Comparison of ENCODE assay signal across 8 cellular contexts in the genomic region with DNA sequence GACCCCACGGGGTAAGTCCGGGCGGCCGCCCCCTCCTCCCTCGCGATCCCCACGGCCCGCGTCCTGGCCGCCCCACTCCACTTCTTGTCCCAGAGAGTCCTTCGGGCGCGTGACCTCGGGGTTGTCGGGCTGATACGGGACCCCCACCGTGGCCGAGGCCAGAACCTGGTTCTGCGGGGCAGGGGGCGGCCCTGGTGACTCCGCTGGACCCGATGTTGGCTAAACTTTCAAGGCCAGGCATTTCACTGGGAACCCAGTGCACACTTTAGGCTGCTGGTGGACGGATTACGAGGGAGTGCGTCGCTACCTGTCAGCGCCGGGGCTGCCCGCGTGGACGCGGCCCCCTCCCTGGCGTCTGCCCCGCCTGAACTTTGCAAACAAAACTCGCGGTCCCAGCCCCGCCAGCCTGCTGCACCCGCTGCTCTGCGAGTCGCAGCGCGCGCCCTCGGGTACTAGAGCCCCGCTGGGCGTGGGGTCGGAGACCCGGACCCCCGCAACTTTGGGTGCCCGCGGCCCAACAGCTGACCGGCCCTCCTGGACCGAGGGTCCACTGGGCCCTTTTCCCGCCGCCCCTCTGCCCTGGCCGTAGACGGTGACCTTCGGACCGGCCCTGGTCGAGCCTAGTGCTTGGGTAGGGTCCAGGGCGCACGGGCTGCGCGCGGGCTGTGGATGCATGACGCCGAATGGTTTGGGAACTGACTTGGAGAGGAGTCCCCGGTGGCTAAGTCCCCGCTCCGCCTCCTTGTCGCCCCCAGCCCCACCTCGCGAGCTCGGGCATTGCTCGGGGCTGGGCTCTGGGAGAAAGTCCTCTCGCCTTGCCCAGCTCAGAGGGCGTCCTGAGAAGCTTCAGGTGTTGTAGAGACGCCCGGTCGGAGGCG. TPM values are rescaled to one million over a fixed set of nuclear protein-coding genes. Genes with fewer than 3 reads are reported as not detected.
A peak's percentile ranks its signal among the peaks of the same experiment; 100 is the strongest.
DNase-seq lines count a peak whose midpoint lies in the region; ATAC-seq and TF ChIP-seq lines count a peak whose summit lies in the region.

No MANE protein-coding gene starts in this region.

- DNase-seq in activated T-cell treated with anti-CD3 and anti-CD28 coated beads, Interleukin-2, amount 50 U/mL, for 72 hours: peak; percentile 40 to 48
- DNase-seq in glutamatergic neuron (peak; percentile 35), hypothalamus (lab: John Stamatoyannopoulos, UW) (no peak), nucleus accumbens (lab: John Stamatoyannopoulos, UW) (no peak), NCI-H2227 (lab: John Stamatoyannopoulos, UW; ENCODE audit: unreplicated experiment) (no peak)

- no peaks in the 10 kb centered on the region for H3K36me3 Mint-ChIP-seq in activated T-cell treated with anti-CD3 and anti-CD28 coated beads, Interleukin-2, amount 50 U/mL, for 72 hours (ENCODE audit: insufficient read depth in 2 of 2)
- peaks cover 5% of the 10 kb centered on the region for H3K36me3 Mint-ChIP-seq in glutamatergic neuron (ENCODE audit: unreplicated experiment)

- H2AFZ ChIP-seq in parathyroid adenoma: peak overlapping the region; percentile 99

- peak overlapping the region; percentile 63 to 80 for H3K4me3 Mint-ChIP-seq in activated T-cell treated with anti-CD3 and anti-CD28 coated beads, Interleukin-2, amount 50 U/mL, for 72 hours
- H3K4me3 Mint-ChIP-seq in glutamatergic neuron (ENCODE audit: unreplicated experiment): peak overlapping the region; percentile 75

- H3K4me1 ChIP-seq in parathyroid adenoma: peaks cover 11% of the 10 kb centered on the region

- no peaks in the 10 kb centered on the region for H3K9me3 ChIP-seq in parathyroid adenoma (ENCODE audit: control insufficient read depth, low read length)

- H3K27me3 ChIP-seq in parathyroid adenoma (ENCODE audit: control insufficient read depth, insufficient read depth, low read length): no peaks in the 10 kb centered on the region

- peaks cover 36% of the 10 kb centered on the region for H3K4me1 Mint-ChIP-seq in activated T-cell treated with anti-CD3 and anti-CD28 coated beads, Interleukin-2, amount 50 U/mL, for 72 hours (ENCODE audit: low read depth)
- H3K4me1 Mint-ChIP-seq in glutamatergic neuron (ENCODE audit: low read depth, unreplicated experiment): peaks cover 6% of the 10 kb centered on the region

- H3K9me3 Mint-ChIP-seq in activated T-cell treated with anti-CD3 and anti-CD28 coated beads, Interleukin-2, amount 50 U/mL, for 72 hours: no peaks in the 10 kb centered on the region
- peaks cover 5% of the 10 kb centered on the region for H3K9me3 Mint-ChIP-seq in glutamatergic neuron (ENCODE audit: unreplicated experiment)

- H3K36me3 ChIP-seq in parathyroid adenoma (ENCODE audit: control insufficient read depth, insufficient read depth, low read length): no peaks in the 10 kb centered on the region

- H3K79me2 ChIP-seq in parathyroid adenoma: peaks cover 22% of the 10 kb centered on the region

- ATAC-seq in GM18511 (IDR thresholded peaks at IDR 0.05; ENCODE audit: unreplicated experiment): peak; percentile 41
- ATAC-seq in HG03354 (IDR thresholded peaks at IDR 0.05; ENCODE audit: poor library complexity, severe bottlenecking, unreplicated experiment): peak; percentile 40
- ATAC-seq in activated T-cell treated with anti-CD3 and anti-CD28 coated beads, Interleukin-2, amount 50 U/mL, for 72 hours (replicated peaks in 1 of 2): peak; percentile 43 to 50

- peak overlapping the region; percentile 69 for H3K4me3 ChIP-seq in parathyroid adenoma (ENCODE audit: low read depth, low read length)

- peak overlapping the region; percentile 60 for H3K27ac ChIP-seq in parathyroid adenoma

- TF ChIP-seq CTCF in glutamatergic neuron (IDR thresholded peaks at IDR 0.05; ENCODE audit: partially characterized antibody, unreplicated experiment) (no peak), parathyroid adenoma (IDR thresholded peaks at IDR 0.05) (no peak)

- peak overlapping the region; percentile 71 for H3K9ac ChIP-seq in parathyroid adenoma

- peak overlapping the region; percentile 85 for H3K4me2 ChIP-seq in parathyroid adenoma (ENCODE audit: low read length)

- peak overlapping the region; percentile 57 for H3K27ac Mint-ChIP-seq in activated T-cell treated with anti-CD3 and anti-CD28 coated beads, Interleukin-2, amount 50 U/mL, for 72 hours
- no peak overlapping the region for H3K27ac Mint-ChIP-seq in glutamatergic neuron (ENCODE audit: unreplicated experiment)

- no peaks in the 10 kb centered on the region for H3K27me3 Mint-ChIP-seq in activated T-cell treated with anti-CD3 and anti-CD28 coated beads, Interleukin-2, amount 50 U/mL, for 72 hours (ENCODE audit: low read depth)
- H3K27me3 Mint-ChIP-seq in glutamatergic neuron (ENCODE audit: unreplicated experiment): peaks cover 6% of the 10 kb centered on the region

RNA-seq across cellular contexts. Expression of gene RIN3, which starts 0.6 kb away (rescaled TPM):
- 10 to 100 TPM; 33.6 to 36.3 TPM for total RNA-seq in activated T-cell treated with anti-CD3 and anti-CD28 coated beads, Interleukin-2, amount 50 U/mL, for 72 hours
- 0.76 TPM for total RNA-seq in glutamatergic neuron (ENCODE audit: unreplicated experiment)

Comparison
In these comparisons a context has a peak if more than half of its experiments do, and no peak if none do; other contexts are left out.
1. DNase-seq: peak in activated T-cell treated with anti-CD3 and anti-CD28 coated beads, Interleukin-2, amount 50 U/mL, for 72 hours (2 of 2) and glutamatergic neuron (single experiment); none in hypothalamus (0 of 51), nucleus accumbens (0 of 56) and NCI-H2227 (single experiment).
2. RNA of gene RIN3, which starts 0.6 kb away (total RNA-seq): 33.6 to 36.3 TPM in activated T-cell treated with anti-CD3 and anti-CD28 coated beads, Interleukin-2, amount 50 U/mL, for 72 hours; 0.76 TPM in glutamatergic neuron (single experiment); every median in the first group is over 10 times any median in the second.
3. Peak in every context shown above with its lines, with median percentiles within 50 percentile points of each other: ATAC-seq.